ENCODE assay signal across 19 cellular contexts in genomic region chr16:70254965-70255286, GRCh38.
"Had no signal": no experiment of that assay in that cellular context is flagged by ENCODE, and none has a peak within 500 bp of the region (broad histone marks: within the 10 kb centered on the region; RNA-seq: fewer than 3 reads in every experiment).

No MANE protein-coding gene starts in this region.

- H3K27ac Mint-ChIP-seq: dendritic cell treated with granulocyte-macrophage colony-stimulating factor and Interleukin-4, amounts not matched to agents 40 ng/mL and 50 ng/mL, for 4 days; effector memory CD8-positive, alpha-beta T cell; stimulated activated effector memory CD8-positive, alpha-beta T cell treated with anti-CD3 and anti-CD28 coated beads, Interleukin-12 subunit alpha, Interleukin-12 subunit beta, amount 100 ng/mL, for 72 hours had no signal

- H3K27ac ChIP-seq: epithelial cell of prostate, gastrocnemius medialis, heart right ventricle, neutrophil, right atrium auricular region, tibial artery, upper lobe of left lung, uterus had no signal

- H3K4me2 ChIP-seq: smooth muscle cell had no signal

- H3K27me3 ChIP-seq: esophagus muscularis mucosa, gastrocnemius medialis, heart right ventricle, neutrophil, right atrium auricular region, tibial artery, upper lobe of left lung, uterus had no signal

- H3K36me3 ChIP-seq: uterus had no signal

- DNase-seq: effector memory CD8-positive, alpha-beta T cell; gastrocnemius medialis; heart right ventricle; hypothalamus; kidney glomerular epithelial cell; naive thymus-derived CD4-positive, alpha-beta T cell; stimulated activated CD4-positive, alpha-beta T cell treated with anti-CD3 and anti-CD28 coated beads, Interleukin-2, amount 100 ng/mL, for 48 hours; stimulated activated CD8-positive, alpha-beta memory T cell treated with anti-CD3 and anti-CD28 coated beads, Interleukin-4, amount 100 ng/mL, for 48 hours; stimulated activated naive CD8-positive, alpha-beta T cell treated with anti-CD3 and anti-CD28 coated beads, Interleukin-15, Interleukin-2, amounts not matched to agents 100 U/mL and 50 U/mL, for 24 hours; upper lobe of left lung; uterus had no signal

- H3K9me3 ChIP-seq: esophagus muscularis mucosa, gastrocnemius medialis, heart right ventricle, neutrophil, right atrium auricular region, tibial artery, upper lobe of left lung, uterus had no signal

- H3K4me3 Mint-ChIP-seq: dendritic cell treated with granulocyte-macrophage colony-stimulating factor and Interleukin-4, amounts not matched to agents 40 ng/mL and 50 ng/mL, for 4 days; effector memory CD8-positive, alpha-beta T cell; naive thymus-derived CD4-positive, alpha-beta T cell; stimulated activated effector memory CD8-positive, alpha-beta T cell treated with anti-CD3 and anti-CD28 coated beads, Interleukin-12 subunit alpha, Interleukin-12 subunit beta, amount 100 ng/mL, for 72 hours had no signal

- H3K4me3 ChIP-seq: esophagus muscularis mucosa, gastrocnemius medialis, heart right ventricle, right atrium auricular region, smooth muscle cell, tibial artery, upper lobe of left lung, uterus had no signal

- H3K27me3 Mint-ChIP-seq: dendritic cell treated with granulocyte-macrophage colony-stimulating factor and Interleukin-4, amounts not matched to agents 40 ng/mL and 50 ng/mL, for 4 days; effector memory CD8-positive, alpha-beta T cell; naive thymus-derived CD4-positive, alpha-beta T cell had no signal

- H3K9me3 Mint-ChIP-seq: dendritic cell treated with granulocyte-macrophage colony-stimulating factor and Interleukin-4, amounts not matched to agents 40 ng/mL and 50 ng/mL, for 4 days; effector memory CD8-positive, alpha-beta T cell; stimulated activated effector memory CD8-positive, alpha-beta T cell treated with anti-CD3 and anti-CD28 coated beads, Interleukin-12 subunit alpha, Interleukin-12 subunit beta, amount 100 ng/mL, for 72 hours had no signal
